In the genomic region with DNA sequence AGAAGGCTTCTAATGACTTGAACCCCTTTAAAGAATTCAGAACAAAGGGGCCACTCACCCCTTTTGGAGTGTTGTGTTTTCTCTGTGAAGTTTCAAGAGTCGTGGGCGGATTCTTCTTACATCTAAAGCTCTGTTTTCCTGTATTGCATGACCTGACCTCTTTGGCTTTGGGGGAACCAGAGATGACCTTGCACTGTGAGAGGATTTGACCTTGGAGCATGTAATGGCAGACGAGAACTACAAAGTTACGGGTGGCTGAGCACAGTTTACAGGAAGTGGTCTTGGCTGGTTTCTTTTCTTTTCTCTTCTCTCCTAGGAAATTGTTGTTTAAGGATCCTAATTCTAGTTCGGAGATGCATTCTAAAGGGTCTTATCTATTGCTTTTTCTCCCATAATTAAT, we compare ENCODE assay signal across 1 cellular context.
TF ChIP-seq lines count a peak whose summit lies in the region.

No MANE protein-coding gene starts in this region.

TF ChIP-seq in K562, 482 proteins besides CTCF, POLR2A, EP300 and RAD21:
- TF ChIP-seq ESRRA (IDR thresholded peaks at IDR 0.05; ENCODE audit: borderline replicate concordance, low read depth) (peak; percentile 89), SRSF7 (optimal IDR thresholded peaks at IDR 0.05; ENCODE audit: low read depth, low read length) (no peak)
